8 cellular contexts compared by ENCODE assay signal in the genomic region with DNA sequence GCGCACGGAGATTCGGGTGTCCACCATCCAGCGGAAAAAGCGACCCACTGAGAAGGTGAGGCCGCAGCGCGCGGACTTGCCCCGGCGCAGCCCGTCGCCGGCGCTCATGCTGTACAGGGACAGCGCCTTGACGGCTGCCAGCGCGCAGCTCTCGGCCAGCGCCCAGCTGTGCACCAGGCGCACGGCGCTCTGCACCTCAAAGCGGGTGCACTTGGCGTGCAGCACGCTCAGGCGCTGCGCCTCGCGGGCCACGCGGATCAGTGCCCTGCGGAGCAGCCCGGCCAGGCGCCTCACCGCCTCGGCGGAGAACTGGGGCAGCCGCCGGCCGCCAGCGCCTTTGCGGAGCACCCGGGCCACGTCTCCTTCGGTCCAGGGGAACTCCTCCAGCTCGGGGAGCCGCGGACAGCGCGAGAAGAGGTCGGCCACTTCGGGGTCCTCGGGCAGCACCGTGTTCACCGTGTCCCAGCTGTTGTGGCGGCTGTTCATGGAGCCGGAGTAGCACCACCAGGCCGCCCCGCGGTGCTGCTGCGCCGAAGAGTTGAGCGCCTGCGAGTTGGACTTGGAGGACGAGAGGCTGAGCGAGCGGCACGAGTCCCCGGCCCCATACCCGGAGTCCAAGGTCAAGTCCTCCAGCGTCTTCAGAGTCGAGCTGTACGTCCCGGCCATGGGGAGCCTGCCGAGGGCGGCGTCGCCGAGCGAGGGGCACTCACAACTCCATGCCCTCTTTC. TPM values are rescaled to one million over a fixed set of nuclear protein-coding genes. Genes with fewer than 3 reads are reported as not detected.
A peak's percentile ranks its signal among the peaks of the same experiment; 100 is the strongest.
DNase-seq lines count a peak whose midpoint lies in the region; ATAC-seq and TF ChIP-seq lines count a peak whose summit lies in the region.

No MANE protein-coding gene starts in this region.

- 1% methylated on average over 62 of the region's 82 CpGs; no CpG with 5 or more reads in 1 of the 2 donors for WGBS in testis, 2 donors

- TF ChIP-seq CTCF in OCI-LY1 (IDR thresholded peaks at IDR 0.05; ENCODE audit: low read length) (no peak), fibroblast of pulmonary artery (IDR thresholded peaks at IDR 0.05; ENCODE audit: low read length, missing control alignments) (no peak), testis (IDR thresholded peaks at IDR 0.05) (no peak)

- H3K36me3 ChIP-seq in ES-I3 (ENCODE audit: insufficient read depth, low read length) (no peaks in the 10 kb centered on the region), OCI-LY1 (ENCODE audit: insufficient read depth, low read length) (no peaks in the 10 kb centered on the region), testis (ENCODE audit: low read depth, missing control alignments) (no peaks in the 10 kb centered on the region)

- H3K9me3 ChIP-seq in ES-I3 (ENCODE audit: control insufficient read depth, insufficient read depth, low read length), result no peaks in the 10 kb centered on the region
- no peaks in the 10 kb centered on the region for H3K9me3 ChIP-seq in OCI-LY1 (ENCODE audit: low read length)
- no peaks in the 10 kb centered on the region for H3K9me3 ChIP-seq in testis

- H3K4me3 Mint-ChIP-seq in activated T-helper 17 cell treated with anti-CD3 and anti-CD28 coated beads, Interleukin-2, amount 50 U/mL, for 72 hours, result peak overlapping the region; percentile 77
- peak overlapping the region; percentile 82 for H3K4me3 Mint-ChIP-seq in natural killer cell treated with Interleukin-12 subunit alpha and Interleukin-12 subunit beta and Interleukin-15 and Interleukin-18, amount 100 ng/mL, for 72 hours

- DNase-seq in fibroblast of pulmonary artery (ENCODE audit: low read depth), result peak; percentile 67
- peak; percentile 66 for DNase-seq in natural killer cell treated with Interleukin-12 subunit alpha and Interleukin-12 subunit beta and Interleukin-15 and Interleukin-18, amount 100 ng/mL, for 72 hours (ENCODE audit: low spot score)
- DNase-seq in testis, result peak; percentile 51
- no peak for DNase-seq in superior temporal gyrus (ENCODE audit: extremely low spot score)

- no peaks in the 10 kb centered on the region for H3K9me2 ChIP-seq in OCI-LY1 (ENCODE audit: low read depth, low read length)

- H3F3A ChIP-seq in OCI-LY1 (ENCODE audit: insufficient read depth, low read length), result no peaks in the 10 kb centered on the region

- H3K4me1 Mint-ChIP-seq in activated T-helper 17 cell treated with anti-CD3 and anti-CD28 coated beads, Interleukin-2, amount 50 U/mL, for 72 hours, result peaks cover 15% of the 10 kb centered on the region
- H3K4me1 Mint-ChIP-seq in natural killer cell treated with Interleukin-12 subunit alpha and Interleukin-12 subunit beta and Interleukin-15 and Interleukin-18, amount 100 ng/mL, for 72 hours (ENCODE audit: low read depth in 2 of 2), result peaks cover 30 to 35% of the 10 kb centered on the region in 2 donors

- H3K9ac ChIP-seq in ES-I3 (ENCODE audit: low read depth, low read length) (peak overlapping the region; percentile 73), OCI-LY1 (ENCODE audit: low read length) (no peak overlapping the region)

- no peak overlapping the region for H3K27ac Mint-ChIP-seq in activated T-helper 17 cell treated with anti-CD3 and anti-CD28 coated beads, Interleukin-2, amount 50 U/mL, for 72 hours
- H3K27ac Mint-ChIP-seq in natural killer cell treated with Interleukin-12 subunit alpha and Interleukin-12 subunit beta and Interleukin-15 and Interleukin-18, amount 100 ng/mL, for 72 hours, result no peak overlapping the region

- TF ChIP-seq POLR2A in testis (IDR thresholded peaks at IDR 0.05), result no peak

- no peaks in the 10 kb centered on the region for H3K36me3 Mint-ChIP-seq in activated T-helper 17 cell treated with anti-CD3 and anti-CD28 coated beads, Interleukin-2, amount 50 U/mL, for 72 hours (ENCODE audit: low read depth)
- peaks cover 7% of the 10 kb centered on the region for H3K36me3 Mint-ChIP-seq in natural killer cell treated with Interleukin-12 subunit alpha and Interleukin-12 subunit beta and Interleukin-15 and Interleukin-18, amount 100 ng/mL, for 72 hours

- H3K9me3 Mint-ChIP-seq in activated T-helper 17 cell treated with anti-CD3 and anti-CD28 coated beads, Interleukin-2, amount 50 U/mL, for 72 hours, result no peaks in the 10 kb centered on the region
- H3K9me3 Mint-ChIP-seq in natural killer cell treated with Interleukin-12 subunit alpha and Interleukin-12 subunit beta and Interleukin-15 and Interleukin-18, amount 100 ng/mL, for 72 hours, result no peaks in the 10 kb centered on the region

- no peaks in the 10 kb centered on the region for H3K79me2 ChIP-seq in OCI-LY1 (ENCODE audit: insufficient read depth, low read length)

- H3K27me3 ChIP-seq in OCI-LY1 (ENCODE audit: insufficient read depth, low read length) (no peaks in the 10 kb centered on the region), testis (no peaks in the 10 kb centered on the region)

- no peaks in the 10 kb centered on the region for H4K20me1 ChIP-seq in OCI-LY1 (ENCODE audit: insufficient read depth, low read length)

- ATAC-seq in HG02759 (IDR thresholded peaks at IDR 0.05; ENCODE audit: unreplicated experiment), result peak; percentile 26
- peak; percentile 8 for ATAC-seq in activated T-helper 17 cell treated with anti-CD3 and anti-CD28 coated beads, Interleukin-2, amount 50 U/mL, for 72 hours (replicated peaks)
- peak; percentile 13 to 40 for ATAC-seq in natural killer cell treated with Interleukin-12 subunit alpha and Interleukin-12 subunit beta and Interleukin-15 and Interleukin-18, amount 100 ng/mL, for 72 hours

- peak overlapping the region; percentile 49 for H3K4me2 ChIP-seq in OCI-LY1 (ENCODE audit: low read length)

- H3K4me3 ChIP-seq in OCI-LY1 (ENCODE audit: low read depth, low read length, poor library complexity, severe bottlenecking) (peak overlapping the region; percentile 36), fibroblast of pulmonary artery (replicated peaks; ENCODE audit: low read depth, low read length) (peak overlapping the region; percentile 71), testis (peak overlapping the region; percentile 54 to 72)

- intact Hi-C loops in testis (cut with DNase I; ENCODE audit: low total_unique reads), result loop anchor here (5.0 kb wide), 1 partner anchor 185 kb away; no protein-coding TSS in a partner anchor

- no peak overlapping the region for H2AFZ ChIP-seq in OCI-LY1 (ENCODE audit: low read length)

- H3K27me3 Mint-ChIP-seq in activated T-helper 17 cell treated with anti-CD3 and anti-CD28 coated beads, Interleukin-2, amount 50 U/mL, for 72 hours, result peaks cover 29% of the 10 kb centered on the region
- peaks cover 24 to 65% of the 10 kb centered on the region in 2 donors for H3K27me3 Mint-ChIP-seq in natural killer cell treated with Interleukin-12 subunit alpha and Interleukin-12 subunit beta and Interleukin-15 and Interleukin-18, amount 100 ng/mL, for 72 hours

- H3K27ac ChIP-seq in OCI-LY1 (ENCODE audit: low read depth, low read length, poor library complexity, severe bottlenecking) (no peak overlapping the region), testis (peak overlapping the region; percentile 11 to 32)

- H3K4me1 ChIP-seq in ES-I3 (ENCODE audit: insufficient read depth, low read length), result peaks cover 6% of the 10 kb centered on the region
- H3K4me1 ChIP-seq in OCI-LY1 (ENCODE audit: insufficient read depth, low read length, severe bottlenecking), result peaks cover 16% of the 10 kb centered on the region
- H3K4me1 ChIP-seq in testis, result peaks cover 14% of the 10 kb centered on the region

RNA-seq across cellular contexts. Expression of gene ABTB2, which starts 0.7 kb away (rescaled TPM):
- 1 to 10 TPM in 1 of 2 donors, under 1 TPM in 1; 0.45 to 2.5 TPM for total RNA-seq in activated T-helper 17 cell treated with anti-CD3 and anti-CD28 coated beads, Interleukin-2, amount 50 U/mL, for 72 hours
- 10 to 100 TPM; 12.2 to 30.3 TPM for total RNA-seq in natural killer cell treated with Interleukin-12 subunit alpha and Interleukin-12 subunit beta and Interleukin-15 and Interleukin-18, amount 100 ng/mL, for 72 hours
- total RNA-seq in testis, result 10 to 100 TPM in 1 of 2 donors, 1 to 10 TPM in 1; 5.8 to 12.1 TPM
- 8.9 TPM for polyA plus RNA-seq in testis (ENCODE audit: insufficient read depth, low read depth, low replicate concordance)
